Comparison of ENCODE assay signal across 32 cellular contexts in the genomic region with DNA sequence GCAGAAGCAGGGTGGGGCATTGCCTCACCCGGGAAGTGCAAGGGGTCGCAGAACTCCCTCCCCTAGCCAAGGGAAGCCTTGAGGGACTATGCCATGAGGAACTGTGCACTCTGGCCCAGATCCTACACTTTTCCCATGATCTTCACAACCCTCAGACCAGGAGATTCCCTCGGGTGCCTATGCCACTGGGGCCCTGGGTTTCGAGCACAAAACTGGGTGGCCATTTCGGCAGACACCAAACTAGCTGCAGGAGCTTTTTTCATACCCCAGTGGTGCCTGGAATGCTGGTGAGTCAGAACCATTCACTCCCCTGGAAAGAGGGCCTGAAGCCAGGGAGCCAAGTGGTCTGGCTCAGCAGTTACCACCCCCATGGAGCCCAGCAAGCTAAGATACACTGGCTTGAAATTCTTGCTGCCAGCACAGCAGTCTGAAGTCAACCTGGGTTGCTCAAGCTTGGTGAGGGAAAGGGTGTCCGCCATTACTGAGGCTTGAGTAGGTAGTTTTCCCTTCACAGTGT.
"Had no signal": no experiment of that assay in that cellular context is flagged by ENCODE, and none has a peak within 500 bp of the region (broad histone marks: within the 10 kb centered on the region; RNA-seq: fewer than 3 reads in every experiment).

No MANE protein-coding gene starts in this region.

- H3K4me1 ChIP-seq: gastroesophageal sphincter, heart left ventricle, parathyroid adenoma, psoas muscle, right atrium auricular region, tibial artery had no signal

- H3K27ac ChIP-seq: cardiac muscle cell, coronary artery, dorsolateral prefrontal cortex, gastroesophageal sphincter, heart left ventricle, parathyroid adenoma, psoas muscle, right atrium auricular region, tibial artery had no signal

- H3K27me3 ChIP-seq: cardiac muscle cell, gastroesophageal sphincter, heart left ventricle, right atrium auricular region, tibial artery had no signal

- ATAC-seq: activated naive CD4-positive, alpha-beta T cell treated with anti-CD3 and anti-CD28 coated beads, Interleukin-2, amount 50 U/mL, for 72 hours; gastroesophageal sphincter; heart left ventricle; left cardiac atrium; left ventricle myocardium superior; naive thymus-derived CD8-positive, alpha-beta T cell; psoas muscle; stimulated activated memory B cell treated with anti-CD40 and anti-IgM and Interleukin-4, amounts not matched to agents 10 μg/mL and 1 μg/mL and 100 μg/mL, for 72 hours; stimulated activated naive CD8-positive, alpha-beta T cell treated with anti-CD3 and anti-CD28 coated beads, Interleukin-15, amount 100 ng/mL, for 72 hours had no signal

- H3K36me3 ChIP-seq: cardiac muscle cell, gastroesophageal sphincter, heart left ventricle, right atrium auricular region, tibial artery had no signal

- H3K4me3 ChIP-seq: cardiac muscle cell, coronary artery, dorsolateral prefrontal cortex, gastroesophageal sphincter, heart left ventricle, psoas muscle, right atrium auricular region, smooth muscle cell, tibial artery had no signal

- H3K9me3 ChIP-seq: tibial artery had no signal

- DNase-seq: activated CD4-positive, alpha-beta memory T cell treated with anti-CD3 and anti-CD28 coated beads, Interleukin-2, amount 10 ng/mL, durations not matched to agents 7 days and 5 days; activated CD4-positive, alpha-beta T cell treated with anti-CD3 and anti-CD28 coated beads, Interleukin-2, amount 10 ng/mL, durations not matched to agents 7 days and 5 days; activated CD4-positive, CD25-positive, alpha-beta regulatory T cell treated with anti-CD3 and anti-CD28 coated beads, Interleukin-2, amount 50 U/mL, for 72 hours; activated CD8-positive, alpha-beta memory T cell treated with anti-CD3 and anti-CD28 coated beads, Interleukin-2, amount 50 U/mL, for 48 hours; activated naive CD4-positive, alpha-beta T cell; activated T-cell treated with anti-CD3 and anti-CD28 coated beads, Interleukin-2, amount 50 U/mL, for 24 hours; aorta; cerebellar nuclear complex; dorsolateral prefrontal cortex; effector memory CD4-positive, alpha-beta T cell; heart left ventricle; left cardiac atrium; left ventricle myocardium superior; midbrain; naive thymus-derived CD8-positive, alpha-beta T cell; nucleus accumbens; psoas muscle; stimulated activated CD4-positive, alpha-beta T cell treated with anti-CD3 and anti-CD28 coated beads, Interleukin-1b, Interleukin-23, amount 100 ng/mL, for 48 hours; stimulated activated CD4-positive, alpha-beta T cell treated with anti-CD3 and anti-CD28 coated beads, Interleukin-4, amount 100 ng/mL, for 4 hours; stimulated activated CD8-positive, alpha-beta memory T cell treated with anti-CD3 and anti-CD28 coated beads, Interleukin-4, amount 100 ng/mL, for 48 hours; stimulated activated naive CD8-positive, alpha-beta T cell treated with anti-CD3 and anti-CD28 coated beads, Interleukin-15, amount 100 ng/mL, for 72 hours; SW 1271; T-helper 9 cell; tibial artery had no signal
